In the genomic region with DNA sequence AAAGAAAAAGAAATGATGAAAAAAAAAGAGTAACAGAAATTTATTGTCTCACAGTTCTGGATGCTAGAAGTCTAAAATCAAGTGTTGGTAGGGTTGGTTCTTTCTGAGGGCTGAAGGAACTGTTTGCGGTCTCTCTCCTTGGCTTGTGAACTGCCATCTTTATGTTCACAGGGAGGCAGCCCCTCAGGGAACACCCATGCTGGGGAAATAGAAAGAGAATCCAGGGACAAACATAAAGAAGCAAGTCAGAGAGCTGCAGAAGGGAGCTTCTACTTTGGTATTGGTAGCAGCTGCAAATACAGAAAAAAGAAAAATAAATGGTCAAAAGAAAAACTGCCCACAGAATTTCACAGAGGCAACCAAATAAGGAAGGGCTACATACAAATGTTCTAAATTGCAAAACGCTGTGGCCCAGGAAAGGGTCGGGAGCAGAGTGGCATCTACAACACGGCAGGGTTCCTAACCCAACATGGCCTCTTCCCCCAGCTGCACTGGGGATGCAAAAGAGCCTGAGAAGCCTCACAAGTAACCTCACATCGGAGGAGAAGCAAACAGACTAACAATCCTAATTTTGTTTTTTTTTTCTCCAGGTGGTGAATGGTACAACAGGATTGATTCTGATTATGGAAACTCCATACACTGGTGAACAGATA, we compare ENCODE assay signal across 29 cellular contexts. TPM values are rescaled to one million over a fixed set of nuclear protein-coding genes. Genes with fewer than 3 reads are reported as not detected.
"Had no signal": no experiment of that assay in that cellular context is flagged by ENCODE, and none has a peak within 500 bp of the region (broad histone marks: within the 10 kb centered on the region; RNA-seq: fewer than 3 reads in every experiment).

No MANE protein-coding gene starts in this region.

- H3K27ac ChIP-seq: SJSA1 had no signal

- H3K9me3 Mint-ChIP-seq: activated B cell treated with CpG ODN at 0.5 μM for 24 hours; activated CD4-positive, alpha-beta T cell treated with anti-CD3 and anti-CD28 coated beads, Interleukin-2, amount 10 ng/mL, durations not matched to agents 24 days and 14 days; activated naive CD4-positive, alpha-beta T cell treated with anti-CD3 and anti-CD28 coated beads for 36 hours; activated T-helper 17 cell treated with anti-CD3 and anti-CD28 coated beads, Interleukin-2, amount 50 U/mL, for 72 hours had no signal

- H3K27me3 ChIP-seq: SJSA1 had no signal

- H3K9me3 ChIP-seq: SJSA1 had no signal

- H3K27me3 Mint-ChIP-seq: activated B cell treated with CpG ODN at 0.5 μM for 24 hours, T-helper 17 cell had no signal

- DNase-seq: activated B cell treated with CpG ODN at 0.5 μM for 24 hours; activated CD4-positive, alpha-beta T cell treated with anti-CD3 and anti-CD28 coated beads for 1 hour; activated CD4-positive, alpha-beta T cell treated with anti-CD3 and anti-CD28 coated beads, Interleukin-2, amount 10 ng/mL, durations not matched to agents 24 days and 14 days; activated CD4-positive, alpha-beta T cell treated with anti-CD3 and anti-CD28 coated beads, Interleukin-2, amount 50 U/mL, for 48 hours; activated CD8-positive, alpha-beta memory T cell treated with anti-CD3 and anti-CD28 coated beads for 24 hours; activated gamma-delta T cell; activated naive CD4-positive, alpha-beta T cell treated with anti-CD3 and anti-CD28 coated beads for 36 hours; activated T-cell treated with anti-CD3 and anti-CD28 coated beads for 4 hours; activated T-cell treated with anti-CD3 and anti-CD28 coated beads, Interleukin-2, amount 50 U/mL, for 48 hours; amygdala; KBM-7; NCI-H1092; NCI-H1417; NCI-H2029; NCI-H2107; NCI-H345; NCI-H510A; NCI-H526 treated with DMSO at 0.1 percent for 48 hours; NK-92 treated with Interleukin-12 subunit alpha and Interleukin-12 subunit beta, amount 100 ng/mL, for 24 hours; PC-3; SHP77; T-helper 17 cell; T-helper 9 cell had no signal

- H3K4me3 Mint-ChIP-seq: activated B cell treated with CpG ODN at 0.5 μM for 24 hours; activated CD4-positive, alpha-beta T cell treated with anti-CD3 and anti-CD28 coated beads, Interleukin-2, amount 10 ng/mL, durations not matched to agents 24 days and 14 days; activated naive CD4-positive, alpha-beta T cell treated with anti-CD3 and anti-CD28 coated beads for 36 hours; activated naive CD8-positive, alpha-beta T cell; activated T-helper 17 cell treated with anti-CD3 and anti-CD28 coated beads, Interleukin-2, amount 50 U/mL, for 72 hours; brain; central memory CD8-positive, alpha-beta T cell; T-helper 17 cell had no signal

- H3K36me3 Mint-ChIP-seq: activated naive CD8-positive, alpha-beta T cell; brain had no signal

- H3K4me1 Mint-ChIP-seq: activated B cell treated with CpG ODN at 0.5 μM for 24 hours; activated CD4-positive, alpha-beta T cell treated with anti-CD3 and anti-CD28 coated beads, Interleukin-2, amount 10 ng/mL, durations not matched to agents 24 days and 14 days; activated T-helper 17 cell treated with anti-CD3 and anti-CD28 coated beads, Interleukin-2, amount 50 U/mL, for 72 hours; brain; central memory CD8-positive, alpha-beta T cell; T-helper 17 cell had no signal

- H3K27ac Mint-ChIP-seq: activated B cell treated with CpG ODN at 0.5 μM for 24 hours; activated CD4-positive, alpha-beta T cell treated with anti-CD3 and anti-CD28 coated beads, Interleukin-2, amount 10 ng/mL, durations not matched to agents 24 days and 14 days; activated naive CD4-positive, alpha-beta T cell treated with anti-CD3 and anti-CD28 coated beads for 36 hours; activated naive CD8-positive, alpha-beta T cell; activated T-helper 17 cell treated with anti-CD3 and anti-CD28 coated beads, Interleukin-2, amount 50 U/mL, for 72 hours; brain; T-helper 17 cell had no signal

RNA-seq across cellular contexts. Expression of a gene that starts 37.4 kb away (rescaled TPM):
- total RNA-seq: LHCN-M2 had no signal
